ENCODE assay signal across 4 cellular contexts in the genomic region with DNA sequence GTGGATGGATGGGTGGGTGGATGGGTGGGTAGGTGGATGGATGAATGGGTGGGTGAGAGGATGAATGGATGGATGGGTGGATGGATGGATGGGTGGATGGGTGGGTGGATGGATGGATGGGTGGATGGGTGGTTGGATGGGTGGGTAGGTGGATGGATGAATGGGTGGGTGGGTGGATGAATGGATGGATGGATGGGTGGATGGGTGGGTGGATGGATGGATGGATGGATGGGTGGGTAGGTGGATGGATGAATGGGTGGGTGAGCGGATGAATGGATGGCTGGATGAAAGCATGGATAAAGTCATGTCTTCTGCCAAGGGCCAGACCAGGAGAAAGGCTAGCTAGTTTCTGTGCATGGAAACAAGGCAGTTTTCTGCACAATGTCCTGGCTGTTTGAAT. TPM values are rescaled to one million over a fixed set of nuclear protein-coding genes. Genes with fewer than 3 reads are reported as not detected.
"Had no signal": no experiment of that assay in that cellular context is flagged by ENCODE, and none has a peak within 500 bp of the region (broad histone marks: within the 10 kb centered on the region; RNA-seq: fewer than 3 reads in every experiment).

No MANE protein-coding gene starts in this region.

RNA-seq across cellular contexts. Expression of a gene that starts 35.8 kb away (rescaled TPM):
- total RNA-seq: LHCN-M2, MCF 10A, NCI-H460 had no signal

RNA-seq across cellular contexts. Expression of a gene that starts 46.9 kb away (rescaled TPM):
- total RNA-seq: LHCN-M2, M059J, MCF 10A, NCI-H460 had no signal
